In the genomic region with DNA sequence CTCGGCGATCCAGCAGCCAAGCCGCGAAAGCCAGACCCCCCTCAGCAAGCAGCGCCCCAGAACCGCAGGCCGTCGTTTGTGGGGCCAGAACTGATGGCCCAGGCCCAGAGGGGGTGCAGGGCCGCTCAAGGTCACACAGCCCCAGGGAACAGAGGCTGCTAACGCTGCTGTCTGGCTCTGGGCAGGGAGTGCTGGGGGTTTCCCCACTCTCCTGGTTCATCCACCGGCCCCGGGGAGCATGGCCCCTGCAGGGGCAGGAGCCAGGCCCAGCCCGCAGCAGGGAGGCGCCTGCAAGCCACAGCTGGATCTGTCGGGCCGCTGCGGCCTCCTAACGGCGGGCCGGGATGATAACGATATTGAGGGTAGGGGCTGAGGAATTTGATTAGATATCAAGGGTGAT, we compare ENCODE assay signal across 24 cellular contexts.
"Had no signal": no experiment of that assay in that cellular context is flagged by ENCODE, and none has a peak within 500 bp of the region (broad histone marks: within the 10 kb centered on the region; RNA-seq: fewer than 3 reads in every experiment).

No MANE protein-coding gene starts in this region.

- H3K9me3 ChIP-seq: MG63, SJCRH30 had no signal

- FAIRE-seq: HTR-8/SVneo had no signal

- ATAC-seq: Panc1, PC-3, SK-N-SH treated with all-trans-retinoic acid at 6 μM for 48 hours had no signal

- H3K27me3 ChIP-seq: MG63, SJCRH30 had no signal

- H3K27ac ChIP-seq: HL-60, RWPE1, SJCRH30 had no signal

- H3K4me3 ChIP-seq: MG63, SJCRH30 had no signal

- DNase-seq: Karpas-422, KG1, MG63, NCI-H1092, NCI-H1105 treated with DMSO at 0.1 percent for 48 hours, NCI-H1417 treated with DMSO at 0.1 percent for 48 hours, NCI-H146, NCI-H1694 treated with DMSO at 0.1 percent for 48 hours, NCI-H1930, NCI-H2081, NCI-H2107, NCI-H2227 treated with DMSO at 0.1 percent for 48 hours, NCI-H510A, NCI-H524 treated with DMSO at 0.1 percent for 48 hours, NCI-H69, NCI-H774, PC-3, SHP77 treated with DMSO at 0.1 percent for 48 hours, SJCRH30 had no signal

- H3K4me1 ChIP-seq: SJCRH30 had no signal

- H3K36me3 ChIP-seq: MG63, SJCRH30 had no signal
